ENCODE assay signal across 1 cellular context in genomic region chr4:95181446-95182306, GRCh38.
TF ChIP-seq lines count a peak whose summit lies in the region.

No MANE protein-coding gene starts in this region.

TF ChIP-seq in SK-N-SH treated with all-trans-retinoic acid at 6 μM for 48 hours, 23 proteins besides CTCF, POLR2A, EP300 and RAD21 (continued from another document):
- TF ChIP-seq CSRNP3 (CRISPR knock-in tag; IDR thresholded peaks at IDR 0.05) (no peak), OSR1 (CRISPR knock-in tag; IDR thresholded peaks at IDR 0.05) (no peak), GLIS3 (CRISPR knock-in tag; IDR thresholded peaks at IDR 0.05) (no peak)
